Comparison of ENCODE assay signal across 22 cellular contexts in genomic region chr4:48018112-48018511, GRCh38. TPM values are rescaled to one million over a fixed set of nuclear protein-coding genes. Genes with fewer than 3 reads are reported as not detected.
DNase-seq lines count a peak whose midpoint lies in the region; ATAC-seq and TF ChIP-seq lines count a peak whose summit lies in the region.
"Had no signal": no experiment of that assay in that cellular context is flagged by ENCODE, and none has a peak within 500 bp of the region (broad histone marks: within the 10 kb centered on the region; RNA-seq: fewer than 3 reads in every experiment).

No MANE protein-coding gene starts in this region.

- BruUV-seq in mammary epithelial cell (replicated peaks; lab: Mats Ljungman, UMichigan) = no TSS peak
- BruUV-seq in MCF 10A (replicated peaks; lab: Mats Ljungman, UMichigan) = no TSS peak

- H3K27me3 ChIP-seq in mammary epithelial cell (ENCODE audit: insufficient read depth, low read length) (no peaks in the 10 kb centered on the region), duodenal mucosa (ENCODE audit: control insufficient read depth in 1 of 2, insufficient read depth in 2 of 2, low read length in 2 of 2) (peaks cover 0 to 6% of the 10 kb centered on the region in 2 donors), transverse colon (peaks cover 4% of the 10 kb centered on the region)
- H3K27me3 ChIP-seq: thyroid gland had no signal

- H3K4me3 Mint-ChIP-seq in MCF 10A (ENCODE audit: unreplicated experiment) (no peak overlapping the region), mesothelial cell of epicardium (peak overlapping the region; percentile 31)
- H3K4me3 Mint-ChIP-seq in activated CD8-positive, alpha-beta memory T cell treated with anti-CD3 and anti-CD28 coated beads, Interleukin-2, amount 10 ng/mL, durations not matched to agents 7 days and 5 days = no peak overlapping the region
- no peak overlapping the region for H3K4me3 Mint-ChIP-seq in activated T-helper 1 cell treated with anti-CD3 and anti-CD28 coated beads, Interleukin-12 subunit alpha, Interleukin-12 subunit beta, Interleukin-2, Interleukin-4 antibody, amounts not matched to agents 30 ng/mL and 10 ng/mL and 1 ng/mL, durations not matched to agents 14 hours and 24 hours and 36 hours

- H3K79me2 ChIP-seq in mammary epithelial cell (ENCODE audit: insufficient read depth, low read length) = peaks cover 51% of the 10 kb centered on the region

- H3K4me1 ChIP-seq in mammary epithelial cell (ENCODE audit: insufficient read depth, low read length) (peaks cover 9% of the 10 kb centered on the region), duodenal mucosa (ENCODE audit: control insufficient read depth in 1 of 2, insufficient read depth in 2 of 2, low read length in 2 of 2) (peaks cover 19 to 21% of the 10 kb centered on the region in 2 donors), transverse colon (peaks cover 6 to 50% (median 26%) of the 10 kb centered on the region in 4 donors)

- DNase-seq in mammary epithelial cell = no peak
- no peak for DNase-seq in MCF 10A (ENCODE audit: unreplicated experiment)
- DNase-seq in mesothelial cell of epicardium (ENCODE audit: low spot score in 2 of 2, unreplicated experiment in 2 of 2) = no peak
- no peak for DNase-seq in transverse colon
- no peak for DNase-seq in DMS79 (lab: John Stamatoyannopoulos, UW)
- no peak for DNase-seq in activated CD8-positive, alpha-beta memory T cell treated with anti-CD3 and anti-CD28 coated beads, Interleukin-2, amount 10 ng/mL, durations not matched to agents 7 days and 5 days
- DNase-seq in activated T-helper 1 cell treated with anti-CD3 and anti-CD28 coated beads, Interleukin-12 subunit alpha, Interleukin-12 subunit beta, Interleukin-2, Interleukin-4 antibody, amounts not matched to agents 30 ng/mL and 10 ng/mL and 1 ng/mL, durations not matched to agents 14 hours and 24 hours and 36 hours (ENCODE audit: low spot score) = no peak
- DNase-seq: activated CD4-positive, alpha-beta T cell treated with anti-CD3 and anti-CD28 coated beads, Interleukin-2, amount 10 ng/mL, durations not matched to agents 7 days and 5 days; activated naive CD4-positive, alpha-beta T cell treated with anti-CD3 and anti-CD28 coated beads, Interleukin-2, amount 10 ng/mL, durations not matched to agents 7 days and 5 days; activated T-cell treated with anti-CD3 and anti-CD28 coated beads, Interleukin-2, amount 50 U/mL, for 48 hours; glutamatergic neuron; NCI-H1105; NCI-H2029; stimulated activated naive CD8-positive, alpha-beta T cell treated with anti-CD3 and anti-CD28 coated beads, Interleukin-15, amount 100 ng/mL, for 72 hours; SW 1271; T1000; thyroid gland had no signal

- TF ChIP-seq EP300 in transverse colon (IDR thresholded peaks at IDR 0.05; ENCODE audit: low read depth) = no peak

- CTCF ChIA-PET in mammary epithelial cell (lab: Charles Lee; ENCODE audit: low non-redundant PET) (no interaction called here), MCF 10A (lab: Yijun Ruan, JAX) (interaction anchor here (0.5 to 3.8 kb wide), 11 partner anchors 8 to 453 kb away, joined by 3 to 22 read pairs (median 4); no protein-coding TSS in a partner anchor)
- CTCF ChIA-PET in activated CD8-positive, alpha-beta memory T cell treated with anti-CD3 and anti-CD28 coated beads, Interleukin-2, amount 10 ng/mL, durations not matched to agents 7 days and 5 days (lab: Charles Lee) = interaction anchor here (0.9 to 1.8 kb wide), 4 partner anchors 15 to 222 kb away, joined by 3 to 6 read pairs (median 6); no protein-coding TSS in a partner anchor

- intact Hi-C loops in mammary epithelial cell (cut with micrococcal nuclease) (loop anchor here (5.0 kb wide), 1 partner anchor 69 kb away; no protein-coding TSS in a partner anchor), MCF 10A (cut with micrococcal nuclease) (no loop called here), transverse colon (cut with DNase I; ENCODE audit: low total_unique reads) (no loop called here)
- intact Hi-C loops in activated T-helper 1 cell treated with anti-CD3 and anti-CD28 coated beads, Interleukin-12 subunit alpha, Interleukin-12 subunit beta, Interleukin-2, Interleukin-4 antibody, amounts not matched to agents 30 ng/mL and 10 ng/mL and 1 ng/mL, durations not matched to agents 14 hours and 24 hours and 36 hours (cut with micrococcal nuclease) = loop anchor here (5.0 to 10.0 kb wide), 2 partner anchors 84 to 553 kb away; partner anchors contain the start of gene COMMD8

- no peak overlapping the region for H3K27ac Mint-ChIP-seq in MCF 10A (ENCODE audit: low read depth, unreplicated experiment)
- no peak overlapping the region for H3K27ac Mint-ChIP-seq in mesothelial cell of epicardium
- H3K27ac Mint-ChIP-seq in activated CD8-positive, alpha-beta memory T cell treated with anti-CD3 and anti-CD28 coated beads, Interleukin-2, amount 10 ng/mL, durations not matched to agents 7 days and 5 days = no peak overlapping the region
- H3K27ac Mint-ChIP-seq in activated T-helper 1 cell treated with anti-CD3 and anti-CD28 coated beads, Interleukin-12 subunit alpha, Interleukin-12 subunit beta, Interleukin-2, Interleukin-4 antibody, amounts not matched to agents 30 ng/mL and 10 ng/mL and 1 ng/mL, durations not matched to agents 14 hours and 24 hours and 36 hours = no peak overlapping the region
- H3K27ac Mint-ChIP-seq: activated CD4-positive, alpha-beta T cell treated with anti-CD3 and anti-CD28 coated beads, Interleukin-2, amount 10 ng/mL, durations not matched to agents 7 days and 5 days; activated naive CD4-positive, alpha-beta T cell treated with anti-CD3 and anti-CD28 coated beads, Interleukin-2, amount 10 ng/mL, durations not matched to agents 7 days and 5 days; stimulated activated naive CD8-positive, alpha-beta T cell treated with anti-CD3 and anti-CD28 coated beads, Interleukin-15, amount 100 ng/mL, for 72 hours had no signal

- in situ Hi-C loops in mammary epithelial cell (cut with MboI; ENCODE audit: low sequenced_read_pairs in 2 of 2) = loop anchor here in 1 of 2 donors (25.0 kb wide), 1 partner anchor 94 kb away; no protein-coding TSS in a partner anchor
- in situ Hi-C loops in transverse colon (cut with MboI; ENCODE audit: low pct_ligation_motif_present in 1 of 4, low pct_unique_long_range_greater_than_20kb in 1 of 4, low sequenced_read_pairs in 3 of 4) = no loop called here

- TF ChIP-seq POLR2A in transverse colon (IDR thresholded peaks at IDR 0.05) = no peak

- H2AFZ ChIP-seq in mammary epithelial cell (ENCODE audit: low read depth, low read length) = no peak overlapping the region

- POLR2A ChIA-PET in MCF 10A (lab: Yijun Ruan, JAX) = interaction anchor here (0.9 to 1.7 kb wide), 4 partner anchors 10 to 104 kb away, joined by 3 to 8 read pairs (median 5); partner anchors contain the start of gene NFXL1

- H3K36me3 Mint-ChIP-seq in MCF 10A (ENCODE audit: insufficient read depth, unreplicated experiment) (no peaks in the 10 kb centered on the region), mesothelial cell of epicardium (peaks cover 5% of the 10 kb centered on the region)
- H3K36me3 Mint-ChIP-seq in activated CD8-positive, alpha-beta memory T cell treated with anti-CD3 and anti-CD28 coated beads, Interleukin-2, amount 10 ng/mL, durations not matched to agents 7 days and 5 days = no peaks in the 10 kb centered on the region
- no peaks in the 10 kb centered on the region for H3K36me3 Mint-ChIP-seq in activated T-helper 1 cell treated with anti-CD3 and anti-CD28 coated beads, Interleukin-12 subunit alpha, Interleukin-12 subunit beta, Interleukin-2, Interleukin-4 antibody, amounts not matched to agents 30 ng/mL and 10 ng/mL and 1 ng/mL, durations not matched to agents 14 hours and 24 hours and 36 hours (ENCODE audit: low read depth)
- H3K36me3 Mint-ChIP-seq: activated naive CD4-positive, alpha-beta T cell treated with anti-CD3 and anti-CD28 coated beads, Interleukin-2, amount 10 ng/mL, durations not matched to agents 7 days and 5 days had no signal

- H3K36me3 ChIP-seq in mammary epithelial cell (ENCODE audit: insufficient read depth, low read length) = no peaks in the 10 kb centered on the region
- H3K36me3 ChIP-seq in duodenal mucosa (ENCODE audit: control insufficient read depth in 1 of 2, insufficient read depth in 2 of 2, low read length in 2 of 2) = no peaks in the 10 kb centered on the region
- H3K36me3 ChIP-seq in transverse colon = no peaks in the 10 kb centered on the region
- H3K36me3 ChIP-seq: thyroid gland had no signal

- H3K4me1 Mint-ChIP-seq in MCF 10A (ENCODE audit: insufficient read depth, unreplicated experiment) (peaks cover 5% of the 10 kb centered on the region), mesothelial cell of epicardium (peaks cover 27% of the 10 kb centered on the region)
- peaks cover 11% of the 10 kb centered on the region for H3K4me1 Mint-ChIP-seq in activated CD8-positive, alpha-beta memory T cell treated with anti-CD3 and anti-CD28 coated beads, Interleukin-2, amount 10 ng/mL, durations not matched to agents 7 days and 5 days
- peaks cover 12% of the 10 kb centered on the region for H3K4me1 Mint-ChIP-seq in activated T-helper 1 cell treated with anti-CD3 and anti-CD28 coated beads, Interleukin-12 subunit alpha, Interleukin-12 subunit beta, Interleukin-2, Interleukin-4 antibody, amounts not matched to agents 30 ng/mL and 10 ng/mL and 1 ng/mL, durations not matched to agents 14 hours and 24 hours and 36 hours (ENCODE audit: low read depth)

- H3K27me3 Mint-ChIP-seq in MCF 10A (ENCODE audit: insufficient read depth, unreplicated experiment) (no peaks in the 10 kb centered on the region), mesothelial cell of epicardium (ENCODE audit: low read depth) (no peaks in the 10 kb centered on the region)
- H3K27me3 Mint-ChIP-seq in activated CD8-positive, alpha-beta memory T cell treated with anti-CD3 and anti-CD28 coated beads, Interleukin-2, amount 10 ng/mL, durations not matched to agents 7 days and 5 days = peaks cover 72% of the 10 kb centered on the region
- H3K27me3 Mint-ChIP-seq in activated T-helper 1 cell treated with anti-CD3 and anti-CD28 coated beads, Interleukin-12 subunit alpha, Interleukin-12 subunit beta, Interleukin-2, Interleukin-4 antibody, amounts not matched to agents 30 ng/mL and 10 ng/mL and 1 ng/mL, durations not matched to agents 14 hours and 24 hours and 36 hours (ENCODE audit: insufficient read depth) = peaks cover 28% of the 10 kb centered on the region

- peak overlapping the region; percentile 79 for H3K4me2 ChIP-seq in mammary epithelial cell (ENCODE audit: insufficient read depth, low read depth, low read length)

- no peaks in the 10 kb centered on the region for H3K9me3 Mint-ChIP-seq in MCF 10A (ENCODE audit: unreplicated experiment)
- H3K9me3 Mint-ChIP-seq in mesothelial cell of epicardium = peaks cover 11% of the 10 kb centered on the region
- H3K9me3 Mint-ChIP-seq in activated CD8-positive, alpha-beta memory T cell treated with anti-CD3 and anti-CD28 coated beads, Interleukin-2, amount 10 ng/mL, durations not matched to agents 7 days and 5 days (ENCODE audit: low read depth) = no peaks in the 10 kb centered on the region
- no peaks in the 10 kb centered on the region for H3K9me3 Mint-ChIP-seq in activated T-helper 1 cell treated with anti-CD3 and anti-CD28 coated beads, Interleukin-12 subunit alpha, Interleukin-12 subunit beta, Interleukin-2, Interleukin-4 antibody, amounts not matched to agents 30 ng/mL and 10 ng/mL and 1 ng/mL, durations not matched to agents 14 hours and 24 hours and 36 hours
- H3K9me3 Mint-ChIP-seq: activated naive CD4-positive, alpha-beta T cell treated with anti-CD3 and anti-CD28 coated beads, Interleukin-2, amount 10 ng/mL, durations not matched to agents 7 days and 5 days; stimulated activated naive CD8-positive, alpha-beta T cell treated with anti-CD3 and anti-CD28 coated beads, Interleukin-15, amount 100 ng/mL, for 72 hours had no signal

- H3K4me3 ChIP-seq in mammary epithelial cell (replicated peaks in 1 of 3; ENCODE audit: insufficient read depth in 1 of 3, low read depth in 2 of 3, low read length in 3 of 3) (peak overlapping the region in 1 of 3 experiments; percentile 75), duodenal mucosa (ENCODE audit: low read depth in 1 of 2, low read length in 2 of 2) (peak overlapping the region; percentile 87 to 92), transverse colon (peak overlapping the region in 3 of 4 donors; percentile 53 to 71 (median 57))
- H3K4me3 ChIP-seq: K562 had no signal

- H4K20me1 ChIP-seq in mammary epithelial cell (ENCODE audit: insufficient read depth, low read length) = no peaks in the 10 kb centered on the region

- no peak for ATAC-seq in activated CD8-positive, alpha-beta memory T cell treated with anti-CD3 and anti-CD28 coated beads, Interleukin-2, amount 10 ng/mL, durations not matched to agents 7 days and 5 days
- ATAC-seq: K562; stimulated activated naive CD8-positive, alpha-beta T cell treated with anti-CD3 and anti-CD28 coated beads, Interleukin-15, amount 100 ng/mL, for 72 hours had no signal

- 94% methylated on average over 2 of the region's 2 CpGs for WGBS in mammary epithelial cell (ENCODE audit: low coverage, missing lambda C conversion rate)
- 31 to 48% methylated on average over 2 of the region's 2 CpGs for WGBS in transverse colon (ENCODE audit: low coverage in 1 of 2), 2 donors

- TF ChIP-seq CTCF in mammary epithelial cell (conservative IDR thresholded peaks at IDR 0.05 in 1 of 2, IDR thresholded peaks at IDR 0.05 in 1 of 2; ENCODE audit: extremely low read depth in 1 of 2, insufficient read depth in 1 of 2, low read depth in 1 of 2, low read length in 2 of 2) (no peak), MCF 10A (IDR thresholded peaks at IDR 0.05; ENCODE audit: unreplicated experiment) (no peak), mesothelial cell of epicardium (IDR thresholded peaks at IDR 0.05; ENCODE audit: unreplicated experiment) (no peak), transverse colon (IDR thresholded peaks at IDR 0.05) (peak in 1 of 5 experiments; percentile 18)

- H3K27ac ChIP-seq in mammary epithelial cell (ENCODE audit: insufficient read depth, low read depth, low read length) (peak overlapping the region; percentile 99), duodenal mucosa (ENCODE audit: low read depth, low read length) (no peak overlapping the region), transverse colon (peak overlapping the region; percentile 84 to 88 (median 86))

- H3K9me3 ChIP-seq in mammary epithelial cell (replicated peaks; ENCODE audit: insufficient read depth, low read length) (no peaks in the 10 kb centered on the region), duodenal mucosa (ENCODE audit: control insufficient read depth in 1 of 2, low read length in 2 of 2) (no peaks in the 10 kb centered on the region), transverse colon (no peaks in the 10 kb centered on the region)
- H3K9me3 ChIP-seq: thyroid gland had no signal

- H3K9ac ChIP-seq in mammary epithelial cell (ENCODE audit: insufficient read depth, low read length) (peak overlapping the region; percentile 99), duodenal mucosa (ENCODE audit: low read depth in 1 of 2, low read length in 2 of 2) (no peak overlapping the region)

- dilution Hi-C loops in mammary epithelial cell (cut with HindIII; ENCODE audit: low sequenced_read_pairs) = no loop called here

RNA-seq across cellular contexts. Expression of gene NIPAL1, which starts 1.5 kb away (rescaled TPM):
- total RNA-seq in mammary epithelial cell = 10 to 100 TPM; 11.7 to 19.9 TPM
- 12.0 TPM for polyA plus RNA-seq in mammary epithelial cell
- polyA minus RNA-seq in mammary epithelial cell = 20.7 TPM
- 6.8 and 10.0 TPM in 2 replicates for total RNA-seq in MCF 10A (2022)
- total RNA-seq in mesothelial cell of epicardium = 12.1 to 13.4 TPM (median 13.3 TPM) in 3 replicates
- 10 to 100 TPM; 37.5 to 47.7 (median 41.1) TPM for total RNA-seq in transverse colon
- total RNA-seq in activated CD8-positive, alpha-beta memory T cell treated with anti-CD3 and anti-CD28 coated beads, Interleukin-2, amount 10 ng/mL, durations not matched to agents 7 days and 5 days = 1 to 10 TPM in 1 of 2 experiments, under 1 TPM in 1; 0.35 to 1.4 TPM
- total RNA-seq in activated T-helper 1 cell treated with anti-CD3 and anti-CD28 coated beads, Interleukin-12 subunit alpha, Interleukin-12 subunit beta, Interleukin-2, Interleukin-4 antibody, amounts not matched to agents 30 ng/mL and 10 ng/mL and 1 ng/mL, durations not matched to agents 14 hours and 24 hours and 36 hours = 2.0 and 2.5 TPM in 2 replicates

RNA-seq across cellular contexts. Expression of gene CNGA1, which starts 1.6 kb away (rescaled TPM):
- total RNA-seq in mammary epithelial cell (under 1 TPM; 0.12 to 0.17 TPM), MCF 10A (2022) (not detected in 2 replicates), mesothelial cell of epicardium (3.9 to 4.7 TPM (median 4.6 TPM) in 3 replicates), transverse colon (10 to 100 TPM in 3 of 4 donors, 1 to 10 TPM in 1; 1.2 to 21.0 (median 15.0) TPM)
- polyA plus RNA-seq in mammary epithelial cell = 0.27 TPM
- polyA minus RNA-seq in mammary epithelial cell = not detected
- not detected for total RNA-seq in activated CD8-positive, alpha-beta memory T cell treated with anti-CD3 and anti-CD28 coated beads, Interleukin-2, amount 10 ng/mL, durations not matched to agents 7 days and 5 days
- total RNA-seq in activated T-helper 1 cell treated with anti-CD3 and anti-CD28 coated beads, Interleukin-12 subunit alpha, Interleukin-12 subunit beta, Interleukin-2, Interleukin-4 antibody, amounts not matched to agents 30 ng/mL and 10 ng/mL and 1 ng/mL, durations not matched to agents 14 hours and 24 hours and 36 hours = not detected in 2 replicates
- total RNA-seq: A172; activated CD4-positive, alpha-beta T cell treated with anti-CD3 and anti-CD28 coated beads, Interleukin-2, amount 10 ng/mL, durations not matched to agents 7 days and 5 days; H4; lung microvascular endothelial cell had no signal

Comparison
In these comparisons a context has a peak if more than half of its experiments do, and no peak if none do; other contexts are left out.
1. intact Hi-C loops: an anchor here in mammary epithelial cell (5.0 kb wide) and activated T-helper 1 cell treated with anti-CD3 and anti-CD28 coated beads, Interleukin-12 subunit alpha, Interleukin-12 subunit beta, Interleukin-2, Interleukin-4 antibody, amounts not matched to agents 30 ng/mL and 10 ng/mL and 1 ng/mL, durations not matched to agents 14 hours and 24 hours and 36 hours (5.0 to 10.0 kb wide); none called in MCF 10A and transverse colon.